Comparison of ENCODE assay signal across 13 cellular contexts in genomic region chr4:105092356-105092755, GRCh38. TPM values are rescaled to one million over a fixed set of nuclear protein-coding genes. Genes with fewer than 3 reads are reported as not detected.
DNase-seq lines count a peak whose midpoint lies in the region; ATAC-seq and TF ChIP-seq lines count a peak whose summit lies in the region.
"Had no signal": no experiment of that assay in that cellular context is flagged by ENCODE, and none has a peak within 500 bp of the region (broad histone marks: within the 10 kb centered on the region; RNA-seq: fewer than 3 reads in every experiment).

No MANE protein-coding gene starts in this region.

- H2BK5ac ChIP-seq in neuronal stem cell (ENCODE audit: low read length), result no peak overlapping the region

- H3K9ac ChIP-seq in fibroblast of lung (ENCODE audit: insufficient read depth, low read length) (no peak overlapping the region), skeletal muscle satellite cell (ENCODE audit: low read depth, low read length) (no peak overlapping the region), neuronal stem cell (ENCODE audit: low read depth, low read length, poor library complexity) (no peak overlapping the region)

- DNase-seq in NCI-H1092 treated with DMSO at 0.1 percent for 48 hours (lab: John Stamatoyannopoulos, UW) (peak; percentile 28), NCI-H1092 (lab: John Stamatoyannopoulos, UW) (no peak), RPMI7951 (ENCODE audit: low read depth) (peak; percentile 85), fibroblast of lung (ENCODE audit: low read depth in 2 of 2) (peak; percentile 90 to 93), medulla oblongata (ENCODE audit: extremely low spot score) (no peak), neuronal stem cell (ENCODE audit: low spot score) (no peak)
- DNase-seq: activated CD8-positive, alpha-beta memory T cell treated with anti-CD3 and anti-CD28 coated beads, Interleukin-2, amount 50 U/mL, for 48 hours; GF-D8; H7; lower lobe of right lung had no signal

- no peak overlapping the region for H2AFZ ChIP-seq in fibroblast of lung (ENCODE audit: low read length)
- H2AFZ ChIP-seq in neuronal stem cell (ENCODE audit: low read length), result no peak overlapping the region

- H3K4me1 ChIP-seq in fibroblast of lung (ENCODE audit: control insufficient read depth, extremely low read depth, insufficient read depth, low read length), result peaks cover 4% of the 10 kb centered on the region
- H3K4me1 ChIP-seq in skeletal muscle satellite cell (ENCODE audit: control insufficient read depth, insufficient read depth, low read length), result peaks cover 38% of the 10 kb centered on the region
- no peaks in the 10 kb centered on the region for H3K4me1 ChIP-seq in neuronal stem cell (ENCODE audit: control insufficient read depth in 2 of 2, insufficient read depth in 1 of 2, low read depth in 1 of 2, low read length in 2 of 2)

- no peak overlapping the region for H3K14ac ChIP-seq in neuronal stem cell (ENCODE audit: low read length)

- no peak overlapping the region for H2BK15ac ChIP-seq in neuronal stem cell (ENCODE audit: low read length)

- H2AK5ac ChIP-seq in neuronal stem cell (ENCODE audit: low read depth, low read length), result no peak overlapping the region

- H3K4me3 ChIP-seq in fibroblast of lung (replicated peaks in 1 of 4; ENCODE audit: control extremely low read depth in 1 of 4, insufficient read depth in 1 of 4, low read depth in 3 of 4, low read length in 4 of 4) (no peak overlapping the region), skeletal muscle satellite cell (ENCODE audit: low read length) (no peak overlapping the region), neuronal stem cell (ENCODE audit: low read length in 2 of 2) (no peak overlapping the region)
- H3K4me3 ChIP-seq: gastroesophageal sphincter, lower lobe of right lung had no signal

- no peak for TF ChIP-seq CTCF in fibroblast of lung (conservative IDR thresholded peaks at IDR 0.05 in 1 of 2, IDR thresholded peaks at IDR 0.05 in 1 of 2; ENCODE audit: low read depth in 1 of 2, low read length in 2 of 2)

- no peaks in the 10 kb centered on the region for H3K79me2 ChIP-seq in fibroblast of lung (ENCODE audit: control insufficient read depth, insufficient read depth, low read length)

- no peak overlapping the region for H2BK120ac ChIP-seq in neuronal stem cell (ENCODE audit: low read depth, low read length)

- no peak overlapping the region for H4K91ac ChIP-seq in neuronal stem cell (ENCODE audit: low read depth, low read length, poor library complexity)

- no peak overlapping the region for H3K4ac ChIP-seq in neuronal stem cell (ENCODE audit: low read length)

- no peak for ATAC-seq in GM21390 (IDR thresholded peaks at IDR 0.05; ENCODE audit: unreplicated experiment)
- ATAC-seq: gastroesophageal sphincter, lower lobe of right lung had no signal

- no peak overlapping the region for H2BK12ac ChIP-seq in neuronal stem cell (ENCODE audit: low read length)

- H3K9me3 ChIP-seq in fibroblast of lung (ENCODE audit: control insufficient read depth, insufficient read depth, low read depth, low read length) (no peaks in the 10 kb centered on the region), skeletal muscle satellite cell (replicated peaks; ENCODE audit: low read length) (no peaks in the 10 kb centered on the region), neuronal stem cell (replicated peaks in 1 of 2; ENCODE audit: control insufficient read depth in 2 of 2, insufficient read depth in 1 of 2, low read depth in 1 of 2, low read length in 2 of 2) (no peaks in the 10 kb centered on the region)

- no peaks in the 10 kb centered on the region for H4K20me1 ChIP-seq in fibroblast of lung (ENCODE audit: control insufficient read depth, extremely low read depth, insufficient read depth, low read length)

- no CpG with 5 or more reads among the region's 1 CpG for WGBS in neuronal stem cell (ENCODE audit: extremely low coverage in 2 of 2, insufficient read length in 2 of 2, insufficient replicate concordance in 1 of 2), 2 donors

- no peak overlapping the region for H4K8ac ChIP-seq in neuronal stem cell (ENCODE audit: low read depth, low read length)

- H3K79me1 ChIP-seq in neuronal stem cell (ENCODE audit: low read depth, low read length), result no peaks in the 10 kb centered on the region

- no peak overlapping the region for H3K4me2 ChIP-seq in fibroblast of lung (ENCODE audit: extremely low read depth, insufficient read depth, low read length)
- peak overlapping the region; percentile 34 for H3K4me2 ChIP-seq in skeletal muscle satellite cell (ENCODE audit: low read length)
- no peak overlapping the region for H3K4me2 ChIP-seq in neuronal stem cell (ENCODE audit: insufficient read depth, low read length, poor library complexity, severe bottlenecking)

- H3K27me3 ChIP-seq in fibroblast of lung (ENCODE audit: control insufficient read depth, insufficient read depth, low read length) (no peaks in the 10 kb centered on the region), skeletal muscle satellite cell (ENCODE audit: control insufficient read depth, insufficient read depth, low read length) (no peaks in the 10 kb centered on the region), neuronal stem cell (ENCODE audit: control insufficient read depth in 3 of 3, insufficient read depth in 3 of 3, low read depth in 1 of 3, low read length in 3 of 3) (no peaks in the 10 kb centered on the region)
- H3K27me3 ChIP-seq: gastroesophageal sphincter had no signal

- no peak overlapping the region for H3K27ac ChIP-seq in fibroblast of lung (ENCODE audit: insufficient read depth, low read length)
- H3K27ac ChIP-seq in neuronal stem cell (replicated peaks; ENCODE audit: low read length), result no peak overlapping the region
- H3K27ac ChIP-seq: gastroesophageal sphincter, lower lobe of right lung had no signal

- no peak overlapping the region for H3K23ac ChIP-seq in neuronal stem cell (ENCODE audit: low read depth, low read length, poor library complexity)

- H3K36me3 ChIP-seq in fibroblast of lung (ENCODE audit: control insufficient read depth, insufficient read depth, low read length) (no peaks in the 10 kb centered on the region), skeletal muscle satellite cell (ENCODE audit: insufficient read depth, low read length) (no peaks in the 10 kb centered on the region), neuronal stem cell (replicated peaks in 1 of 2; ENCODE audit: control insufficient read depth in 2 of 2, insufficient read depth in 2 of 2, low read length in 2 of 2) (no peaks in the 10 kb centered on the region)
- H3K36me3 ChIP-seq: gastroesophageal sphincter, lower lobe of right lung had no signal

- no peak overlapping the region for H3K18ac ChIP-seq in neuronal stem cell (ENCODE audit: low read length)

RNA-seq across cellular contexts. Expression of gene TET2, which starts 54.3 kb away (rescaled TPM):
- 10.6 and 13.6 TPM in 2 replicates for total RNA-seq in RPMI7951 (2014; rRNA removed; shearing (Covaris generic))
- total RNA-seq in fibroblast of lung, result 5.4 and 8.3 TPM in 2 replicates
- polyA plus RNA-seq in fibroblast of lung, result 5.5 and 6.9 TPM in 2 replicates
- 2.5 and 3.6 TPM in 2 replicates for polyA plus RNA-seq in fibroblast of lung (2012)
- 2.9 and 4.6 TPM in 2 replicates for polyA minus RNA-seq in fibroblast of lung (ENCODE audit: low replicate concordance)
- 7.9 and 10.6 TPM in 2 replicates for total RNA-seq in skeletal muscle satellite cell (2012; rRNA removed)
- polyA plus RNA-seq in neuronal stem cell (2013, experiment 1 of 2), result 4.1 TPM
- polyA plus RNA-seq in neuronal stem cell (2013, experiment 2 of 2), result 4.3 TPM

Comparison
In these comparisons a context has a peak if more than half of its experiments do, and no peak if none do; other contexts are left out.
1. DNase-seq: peak in NCI-H1092 treated with DMSO at 0.1 percent for 48 hours (single experiment), RPMI7951 (single experiment) and fibroblast of lung (2 of 2); none in NCI-H1092 (single experiment), medulla oblongata (single experiment) and neuronal stem cell (single experiment).